ENCODE assay signal across 9 cellular contexts in genomic region chr17:35322749-35323148, GRCh38. TPM values are rescaled to one million over a fixed set of nuclear protein-coding genes. Genes with fewer than 3 reads are reported as not detected.
"Had no signal": no experiment of that assay in that cellular context is flagged by ENCODE, and none has a peak within 500 bp of the region (broad histone marks: within the 10 kb centered on the region; RNA-seq: fewer than 3 reads in every experiment).

No MANE protein-coding gene starts in this region.

- H3K4me3 ChIP-seq: GM12878 had no signal

- ATAC-seq: GM12878 had no signal

- DNase-seq: GDM1, GF-D8 had no signal

- FAIRE-seq: G401.6, GM12878, GM12891, GM12892, GM18507, GM19239 had no signal

RNA-seq across cellular contexts. Expression of gene SLFN11, which starts 50.7 kb away (rescaled TPM):
- total RNA-seq: G401 had no signal
